In the genomic region with DNA sequence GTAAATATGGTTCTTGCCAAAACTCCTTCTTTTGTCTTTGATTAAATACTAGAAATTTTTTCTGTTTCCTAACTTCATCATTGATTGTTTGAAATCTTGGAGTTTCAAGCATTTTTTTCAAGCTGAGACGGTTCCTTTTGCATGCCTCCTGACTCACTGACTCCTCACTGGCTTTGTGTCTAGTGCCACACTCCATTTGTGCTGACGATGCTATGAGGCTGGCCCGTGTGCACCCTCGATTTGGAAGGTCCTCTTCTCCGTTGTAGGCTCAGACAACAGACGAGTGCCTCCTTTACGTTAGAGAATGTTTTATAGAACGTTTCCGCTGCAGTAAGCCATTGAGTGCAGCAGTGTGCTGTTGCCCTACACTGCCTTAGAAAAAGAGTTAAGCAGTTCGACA, we compare ENCODE assay signal across 22 cellular contexts. TPM values are rescaled to one million over a fixed set of nuclear protein-coding genes. Genes with fewer than 3 reads are reported as not detected.
A peak's percentile ranks its signal among the peaks of the same experiment; 100 is the strongest.
DNase-seq lines count a peak whose midpoint lies in the region; ATAC-seq and TF ChIP-seq lines count a peak whose summit lies in the region.
"Had no signal": no experiment of that assay in that cellular context is flagged by ENCODE, and none has a peak within 500 bp of the region (broad histone marks: within the 10 kb centered on the region; RNA-seq: fewer than 3 reads in every experiment).

No MANE protein-coding gene starts in this region.

- peak overlapping the region; percentile 66 to 67 for H3K27ac Mint-ChIP-seq in T-cell
- peak overlapping the region; percentile 55 for H3K27ac Mint-ChIP-seq in stimulated activated memory B cell treated with anti-CD40 and anti-IgM and Interleukin-4, amounts not matched to agents 10 μg/mL and 1 μg/mL and 100 μg/mL, for 72 hours

- no peak overlapping the region for H3K9ac ChIP-seq in MM.1S (ENCODE audit: low read length)
- H3K9ac ChIP-seq: SK-N-SH had no signal

- no peaks in the 10 kb centered on the region for H3K9me3 Mint-ChIP-seq in T-cell
- no peaks in the 10 kb centered on the region for H3K9me3 Mint-ChIP-seq in stimulated activated memory B cell treated with anti-CD40 and anti-IgM and Interleukin-4, amounts not matched to agents 10 μg/mL and 1 μg/mL and 100 μg/mL, for 72 hours
- H3K9me3 Mint-ChIP-seq: naive thymus-derived CD8-positive, alpha-beta T cell had no signal

- peaks cover 28% of the 10 kb centered on the region for H3K4me1 ChIP-seq in MM.1S (ENCODE audit: low read length)
- H3K4me1 ChIP-seq: prostate gland had no signal

- no peaks in the 10 kb centered on the region for H3K27me3 ChIP-seq in MM.1S (replicated peaks; ENCODE audit: insufficient read depth, low read length)
- H3K27me3 ChIP-seq: foreskin keratinocyte had no signal

- H4K20me1 ChIP-seq in MM.1S (ENCODE audit: insufficient read depth, low read length): no peaks in the 10 kb centered on the region

- H3K4me3 ChIP-seq in epithelial cell of esophagus (ENCODE audit: low read length): no peak overlapping the region
- H3K4me3 ChIP-seq in MM.1S (ENCODE audit: low read length): no peak overlapping the region
- H3K4me3 ChIP-seq: K562, prostate gland, skin epidermis had no signal

- peak; percentile 19 for DNase-seq in activated CD8-positive, alpha-beta memory T cell treated with anti-CD3 and anti-CD28 coated beads for 24 hours
- no peak for DNase-seq in activated CD8-positive, alpha-beta memory T cell treated with anti-CD3 and anti-CD28 coated beads, Interleukin-2, amount 50 U/mL, for 4 hours
- DNase-seq in T-cell (no peak), epithelial cell of esophagus (ENCODE audit: low read depth) (peak; percentile 10), MM.1S (no peak), NCI-H187 treated with DMSO at 0.1 percent for 48 hours (lab: John Stamatoyannopoulos, UW) (no peak)
- no peak for DNase-seq in NK-92 treated with Interleukin-12 subunit alpha and Interleukin-12 subunit beta, amount 100 ng/mL, for 24 hours (lab: John Stamatoyannopoulos, UW)
- DNase-seq: ACHN; activated CD4-positive, alpha-beta T cell treated with anti-CD3 and anti-CD28 coated beads for 48 hours; dermis blood vessel endothelial cell; foreskin keratinocyte; mesendoderm; naive thymus-derived CD8-positive, alpha-beta T cell; NCI-H2029 treated with DMSO at 0.1 percent for 48 hours; NCI-H446 treated with DMSO at 0.1 percent for 48 hours; SK-N-SH; stimulated activated CD4-positive, alpha-beta T cell treated with anti-CD3 and anti-CD28 coated beads, Interleukin-4, amount 100 ng/mL, for 4 hours; substantia nigra had no signal

- TF ChIP-seq CTCF in epithelial cell of esophagus (IDR thresholded peaks at IDR 0.05; ENCODE audit: insufficient read depth, low read depth, low read length, missing control alignments) (no peak), MM.1S (IDR thresholded peaks at IDR 0.05; ENCODE audit: low read length) (no peak)

- peaks cover 0 to 30% (median 17%) of the 10 kb centered on the region in 3 donors for H3K4me1 Mint-ChIP-seq in T-cell
- peaks cover 37% of the 10 kb centered on the region for H3K4me1 Mint-ChIP-seq in stimulated activated memory B cell treated with anti-CD40 and anti-IgM and Interleukin-4, amounts not matched to agents 10 μg/mL and 1 μg/mL and 100 μg/mL, for 72 hours

- no peaks in the 10 kb centered on the region for H3K9me3 ChIP-seq in MM.1S (replicated peaks; ENCODE audit: insufficient read depth, low read length)
- H3K9me3 ChIP-seq: prostate gland, SK-N-SH had no signal

- no peak overlapping the region for H3K4me2 ChIP-seq in MM.1S (ENCODE audit: low read depth, low read length)
- H3K4me2 ChIP-seq: SK-N-SH had no signal

- no peaks in the 10 kb centered on the region for H3K27me3 Mint-ChIP-seq in T-cell
- no peaks in the 10 kb centered on the region for H3K27me3 Mint-ChIP-seq in stimulated activated memory B cell treated with anti-CD40 and anti-IgM and Interleukin-4, amounts not matched to agents 10 μg/mL and 1 μg/mL and 100 μg/mL, for 72 hours

- peaks cover 11% of the 10 kb centered on the region for H3F3A ChIP-seq in MM.1S (ENCODE audit: insufficient read depth, low read length)

- H3K36me3 Mint-ChIP-seq in T-cell: no peaks in the 10 kb centered on the region
- no peaks in the 10 kb centered on the region for H3K36me3 Mint-ChIP-seq in stimulated activated memory B cell treated with anti-CD40 and anti-IgM and Interleukin-4, amounts not matched to agents 10 μg/mL and 1 μg/mL and 100 μg/mL, for 72 hours
- H3K36me3 Mint-ChIP-seq: naive thymus-derived CD8-positive, alpha-beta T cell had no signal

- no peaks in the 10 kb centered on the region for H3K36me3 ChIP-seq in MM.1S (replicated peaks; ENCODE audit: insufficient read depth, low read length)
- H3K36me3 ChIP-seq: prostate gland had no signal

- POLR2A ChIA-PET in T-cell (lab: Charles Lee): no interaction called here

- CTCF ChIA-PET in T-cell (lab: Charles Lee): no interaction called here

- no peak overlapping the region for H3K27ac ChIP-seq in MM.1S (ENCODE audit: low read length)
- H3K27ac ChIP-seq: foreskin keratinocyte, prostate gland had no signal

- H3K4me3 Mint-ChIP-seq in T-cell: no peak overlapping the region
- H3K4me3 Mint-ChIP-seq in stimulated activated memory B cell treated with anti-CD40 and anti-IgM and Interleukin-4, amounts not matched to agents 10 μg/mL and 1 μg/mL and 100 μg/mL, for 72 hours: no peak overlapping the region

- H3K9me2 ChIP-seq in MM.1S (replicated peaks; ENCODE audit: insufficient read depth, low read length): no peaks in the 10 kb centered on the region
- H3K9me2 ChIP-seq: SK-N-SH had no signal

- no peaks in the 10 kb centered on the region for H3K79me2 ChIP-seq in MM.1S (ENCODE audit: low read length)

- no peak for ATAC-seq in T-cell (replicated peaks in 1 of 4)
- no peak for ATAC-seq in stimulated activated memory B cell treated with anti-CD40 and anti-IgM and Interleukin-4, amounts not matched to agents 10 μg/mL and 1 μg/mL and 100 μg/mL, for 72 hours
- ATAC-seq: foreskin keratinocyte; K562; naive thymus-derived CD8-positive, alpha-beta T cell had no signal

- no peak overlapping the region for H2AFZ ChIP-seq in MM.1S (ENCODE audit: low read length)

RNA-seq across cellular contexts. Expression of gene CSGALNACT2, which starts 10.8 kb away (rescaled TPM):
- total RNA-seq in T-cell: 10 to 100 TPM; 36.5 to 46.1 (median 41.9) TPM

RNA-seq across cellular contexts. Expression of gene RET, which starts 50.6 kb away (rescaled TPM):
- total RNA-seq in T-cell: under 1 TPM in 3 of 5 donors, not detected in 2; 0.13 to 0.25 (median 0.15) TPM
- total RNA-seq: naive thymus-derived CD8-positive, alpha-beta T cell had no signal

Comparison
In these comparisons a context has a peak if more than half of its experiments do, and no peak if none do; other contexts are left out.
1. DNase-seq: peak in activated CD8-positive, alpha-beta memory T cell treated with anti-CD3 and anti-CD28 coated beads for 24 hours (single experiment) and epithelial cell of esophagus (single experiment); none in activated CD8-positive, alpha-beta memory T cell treated with anti-CD3 and anti-CD28 coated beads, Interleukin-2, amount 50 U/mL, for 4 hours (single experiment), T-cell (0 of 34), NK-92 treated with Interleukin-12 subunit alpha and Interleukin-12 subunit beta, amount 100 ng/mL, for 24 hours (single experiment), MM.1S (single experiment) and NCI-H187 treated with DMSO at 0.1 percent for 48 hours (single experiment).